1 cellular context compared by ENCODE assay signal in genomic region chr11:117292616-117293015, GRCh38.
TF ChIP-seq lines count a peak whose summit lies in the region.

No MANE protein-coding gene starts in this region.

TF ChIP-seq in WTC11, 78 proteins besides CTCF, POLR2A, EP300 and RAD21 (continued from another document):
- TF ChIP-seq ATF2 (CRISPR knock-in tag; IDR thresholded peaks at IDR 0.05; ENCODE audit: borderline replicate concordance, low read depth) (no peak), FOXJ3 (CRISPR knock-in tag; IDR thresholded peaks at IDR 0.05; ENCODE audit: borderline replicate concordance) (no peak), NR1H2 (CRISPR knock-in tag; IDR thresholded peaks at IDR 0.05) (no peak), ATF1 (CRISPR knock-in tag; IDR thresholded peaks at IDR 0.05) (no peak), ZNF512 (CRISPR knock-in tag; IDR thresholded peaks at IDR 0.05; ENCODE audit: borderline replicate concordance) (no peak), NFATC4 (CRISPR knock-in tag; IDR thresholded peaks at IDR 0.05) (no peak), MXD4 (CRISPR knock-in tag; IDR thresholded peaks at IDR 0.05; ENCODE audit: borderline replicate concordance) (no peak), E2F1 (CRISPR knock-in tag; IDR thresholded peaks at IDR 0.05) (no peak), HMGXB4 (CRISPR knock-in tag; IDR thresholded peaks at IDR 0.05) (no peak), CREM (CRISPR knock-in tag; IDR thresholded peaks at IDR 0.05) (no peak), NFE2L1 (CRISPR knock-in tag; IDR thresholded peaks at IDR 0.05) (no peak), RORB (CRISPR knock-in tag; IDR thresholded peaks at IDR 0.05) (no peak), GTF2I (CRISPR knock-in tag; conservative IDR thresholded peaks at IDR 0.05) (no peak), TEAD1 (CRISPR knock-in tag; IDR thresholded peaks at IDR 0.05) (no peak)
